Comparison of ENCODE assay signal across 15 cellular contexts in the genomic region with DNA sequence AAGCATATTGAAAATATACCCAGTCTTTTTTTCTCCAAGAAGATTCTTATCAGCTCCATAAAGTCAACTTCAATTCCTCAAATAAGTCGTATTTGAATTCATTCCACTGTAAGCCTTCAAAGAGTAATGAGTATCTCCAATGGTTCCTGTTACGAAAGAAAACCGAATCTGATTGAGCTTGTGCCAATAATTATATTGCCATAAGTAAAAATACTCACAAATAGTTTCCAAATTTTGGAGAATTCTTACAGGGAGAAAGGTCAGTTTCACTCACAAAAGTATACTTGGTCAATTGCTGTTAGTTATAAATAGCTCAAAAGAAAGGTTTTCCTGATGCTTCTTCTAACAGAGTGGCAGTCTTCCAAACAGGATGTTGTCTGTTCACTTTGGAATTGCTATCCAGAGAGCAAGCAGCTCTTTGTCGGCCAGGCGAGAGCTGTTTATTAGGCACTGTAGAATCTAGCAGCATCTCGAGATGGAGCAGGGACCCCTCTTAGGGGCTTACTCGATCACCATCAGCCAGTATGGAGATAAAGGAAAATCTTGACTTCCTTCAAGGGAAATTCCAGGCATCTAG. TPM values are rescaled to one million over a fixed set of nuclear protein-coding genes. Genes with fewer than 3 reads are reported as not detected.
DNase-seq lines count a peak whose midpoint lies in the region; ATAC-seq, FAIRE-seq and TF ChIP-seq lines count a peak whose summit lies in the region.
"Had no signal": no experiment of that assay in that cellular context is flagged by ENCODE, and none has a peak within 500 bp of the region (broad histone marks: within the 10 kb centered on the region; RNA-seq: fewer than 3 reads in every experiment).

No MANE protein-coding gene starts in this region.

- H3K27ac ChIP-seq in body of pancreas = peak overlapping the region in 2 of 4 donors; percentile 39 to 44
- peak overlapping the region; percentile 47 to 67 for H3K27ac ChIP-seq in kidney (ENCODE audit: low read depth in 2 of 2, low read length in 2 of 2)
- H3K27ac ChIP-seq in uterus = peak overlapping the region; percentile 73 to 77
- H3K27ac ChIP-seq in WERI-Rb-1 = no peak overlapping the region
- H3K27ac ChIP-seq: BLaER1 treated with 17β-estradiol and CSF1 and Interleukin-3, amounts not matched to agents 10 nM and 100 nM; colonic mucosa had no signal

- no peak for DNase-seq in Right ventricle myocardium inferior (ENCODE audit: missing footprints)
- DNase-seq in cardiac septum (ENCODE audit: low spot score) = no peak
- no peak for DNase-seq in body of pancreas
- DNase-seq in kidney = no peak
- peak in 1 of 2 donors; percentile 44 for DNase-seq in uterus
- no peak for DNase-seq in NCI-H526 (lab: John Stamatoyannopoulos, UW)
- no peak for DNase-seq in activated effector memory CD4-positive, alpha-beta T cell treated with Interleukin-2 at 50 U/mL for 16 hours
- no peak for DNase-seq in WERI-Rb-1
- DNase-seq: colonic mucosa, GDM1, GOT3, NCI-H1930, transverse colon had no signal

- no peaks in the 10 kb centered on the region for H3K36me3 ChIP-seq in body of pancreas (replicated peaks in 1 of 2; ENCODE audit: insufficient read depth in 1 of 2, low read depth in 2 of 2)
- no peaks in the 10 kb centered on the region for H3K36me3 ChIP-seq in kidney (ENCODE audit: control insufficient read depth in 1 of 2, insufficient read depth in 2 of 2, low read length in 2 of 2)
- no peaks in the 10 kb centered on the region for H3K36me3 ChIP-seq in uterus
- no peaks in the 10 kb centered on the region for H3K36me3 ChIP-seq in WERI-Rb-1
- H3K36me3 ChIP-seq: BLaER1 treated with 17β-estradiol and CSF1 and Interleukin-3, amounts not matched to agents 10 nM and 100 nM; colonic mucosa; transverse colon had no signal

- intact Hi-C loops in Right ventricle myocardium inferior (cut with DNase I) = loop anchor here (1.0 kb wide), 1 partner anchor 23 kb away; no protein-coding TSS in a partner anchor
- intact Hi-C loops in cardiac septum (cut with DNase I) = loop anchor here (1.0 kb wide), 1 partner anchor 23 kb away; no protein-coding TSS in a partner anchor
- intact Hi-C loops in body of pancreas (cut with DNase I) = no loop called here
- intact Hi-C loops in kidney (cut with DNase I) = no loop called here
- intact Hi-C loops in uterus (cut with DNase I; ENCODE audit: low total_unique reads) = no loop called here

- H3K27me3 ChIP-seq in body of pancreas = no peaks in the 10 kb centered on the region
- H3K27me3 ChIP-seq in uterus = peaks cover 0 to 6% of the 10 kb centered on the region in 2 donors
- H3K27me3 ChIP-seq in WERI-Rb-1 (ENCODE audit: insufficient read depth, low read depth, severe bottlenecking) = peaks cover 77% of the 10 kb centered on the region
- H3K27me3 ChIP-seq: BLaER1 treated with 17β-estradiol and CSF1 and Interleukin-3, amounts not matched to agents 10 nM and 100 nM; colonic mucosa had no signal

- H3K4me3 ChIP-seq in body of pancreas (no peak overlapping the region), kidney (ENCODE audit: low read length in 2 of 2) (no peak overlapping the region), uterus (no peak overlapping the region), WERI-Rb-1 (ENCODE audit: low read depth, low read length) (no peak overlapping the region)
- H3K4me3 ChIP-seq: BLaER1 treated with 17β-estradiol and CSF1 and Interleukin-3, amounts not matched to agents 10 nM and 100 nM; colonic mucosa; transverse colon had no signal

- TF ChIP-seq CTCF in body of pancreas (IDR thresholded peaks at IDR 0.05) = no peak
- no peak for TF ChIP-seq CTCF in kidney (IDR thresholded peaks at IDR 0.05; ENCODE audit: borderline replicate concordance, extremely low read depth, insufficient read depth)
- no peak for TF ChIP-seq CTCF in uterus (IDR thresholded peaks at IDR 0.05)
- TF ChIP-seq CTCF in WERI-Rb-1 (IDR thresholded peaks at IDR 0.05; ENCODE audit: low read depth, low read length) = no peak

- H3K9ac ChIP-seq in kidney (ENCODE audit: low read length in 2 of 2) = peak overlapping the region in 1 of 2 donors; percentile 51
- H3K9ac ChIP-seq: BLaER1 treated with 17β-estradiol and CSF1 and Interleukin-3, amounts not matched to agents 10 nM and 100 nM had no signal

- ATAC-seq in Right ventricle myocardium inferior (peak; percentile 26), body of pancreas (peak; percentile 48)

- 21 to 24% methylated on average over 6 to 7 of the region's 7 CpGs for WGBS in body of pancreas, 2 donors

- no peak for TF ChIP-seq POLR2A in body of pancreas (IDR thresholded peaks at IDR 0.05)
- TF ChIP-seq POLR2A in uterus (IDR thresholded peaks at IDR 0.05) = peak in 1 of 2 donors; percentile 15

- H3K9me3 ChIP-seq in body of pancreas = no peaks in the 10 kb centered on the region
- no peaks in the 10 kb centered on the region for H3K9me3 ChIP-seq in kidney (ENCODE audit: control insufficient read depth in 1 of 2, low read length in 2 of 2)
- H3K9me3 ChIP-seq in uterus = no peaks in the 10 kb centered on the region
- H3K9me3 ChIP-seq in WERI-Rb-1 (ENCODE audit: severe bottlenecking) = peaks cover 5% of the 10 kb centered on the region
- H3K9me3 ChIP-seq: colonic mucosa, transverse colon had no signal

- FAIRE-seq in kidney (lab: Jason Lieb, UNC) = peak; percentile 44

- H3K4me1 ChIP-seq in body of pancreas (peaks cover 12% of the 10 kb centered on the region), kidney (ENCODE audit: control insufficient read depth in 1 of 2, insufficient read depth in 1 of 2, low read depth in 1 of 2, low read length in 2 of 2) (peaks cover 3 to 16% of the 10 kb centered on the region in 2 donors), uterus (no peaks in the 10 kb centered on the region)
- H3K4me1 ChIP-seq: colonic mucosa had no signal

RNA-seq across cellular contexts. Expression of gene ERICH4, which starts 13.5 kb away (rescaled TPM):
- total RNA-seq in Right ventricle myocardium inferior (not detected), cardiac septum (not detected), body of pancreas (not detected), kidney (not detected), uterus (not detected)
- polyA plus RNA-seq in kidney (ENCODE audit: insufficient read depth, low read depth, low replicate concordance) = 23.1 TPM
- total RNA-seq: colonic mucosa, renal cortical epithelial cell, transverse colon had no signal

RNA-seq across cellular contexts. Expression of gene DMAC2, which starts 16.7 kb away (rescaled TPM):
- total RNA-seq in Right ventricle myocardium inferior = 108 TPM
- total RNA-seq in cardiac septum = 84.4 TPM
- 10 to 100 TPM; 13.5 to 45.5 TPM for total RNA-seq in body of pancreas
- 43.9 TPM for total RNA-seq in kidney
- polyA plus RNA-seq in kidney (ENCODE audit: insufficient read depth, low read depth, low replicate concordance) = 73.9 TPM
- total RNA-seq in uterus = 10 to 100 TPM; 25.8 to 89.4 (median 32.9) TPM

RNA-seq across cellular contexts. Expression of gene B3GNT8, which starts 29.3 kb away (rescaled TPM):
- total RNA-seq in Right ventricle myocardium inferior (8.3 TPM), cardiac septum (3.9 TPM), body of pancreas (1 to 10 TPM; 3.6 to 9.1 TPM), kidney (4.4 TPM), uterus (10 to 100 TPM in 1 of 4 donors, 1 to 10 TPM in 1, under 1 TPM in 1, not detected in 1; 0.83 to 14.1 (median 3.4) TPM)
- 6.5 TPM for polyA plus RNA-seq in kidney (ENCODE audit: insufficient read depth, low read depth, low replicate concordance)

RNA-seq across cellular contexts. Expression of gene BCKDHA, which starts 58.8 kb away (rescaled TPM):
- 44.9 TPM for total RNA-seq in Right ventricle myocardium inferior
- 36.9 TPM for total RNA-seq in cardiac septum
- 10 to 100 TPM; 15.2 to 17.9 TPM for total RNA-seq in body of pancreas
- total RNA-seq in kidney = 30.9 TPM
- polyA plus RNA-seq in kidney (ENCODE audit: insufficient read depth, low read depth, low replicate concordance) = 72.2 TPM
- 10 to 100 TPM; 18.2 to 36.7 (median 21.6) TPM for total RNA-seq in uterus

RNA-seq across cellular contexts. Expression of gene EXOSC5, which starts 59.3 kb away (rescaled TPM):
- 17.1 TPM for total RNA-seq in Right ventricle myocardium inferior
- total RNA-seq in cardiac septum = 9.0 TPM
- 10 to 100 TPM in 1 of 2 donors, 1 to 10 TPM in 1; 4.3 to 22.8 TPM for total RNA-seq in body of pancreas
- 16.8 TPM for total RNA-seq in kidney
- 15.5 TPM for polyA plus RNA-seq in kidney (ENCODE audit: insufficient read depth, low read depth, low replicate concordance)
- total RNA-seq in uterus = 10 to 100 TPM in 1 of 4 donors, 1 to 10 TPM in 3; 1.5 to 11.4 (median 4.5) TPM

Comparison
In these comparisons a context has a peak if more than half of its experiments do, and no peak if none do; other contexts are left out.
1. intact Hi-C loops: an anchor here in Right ventricle myocardium inferior (1.0 kb wide) and cardiac septum (1.0 kb wide); none called in body of pancreas, kidney and uterus.